In the genomic region with DNA sequence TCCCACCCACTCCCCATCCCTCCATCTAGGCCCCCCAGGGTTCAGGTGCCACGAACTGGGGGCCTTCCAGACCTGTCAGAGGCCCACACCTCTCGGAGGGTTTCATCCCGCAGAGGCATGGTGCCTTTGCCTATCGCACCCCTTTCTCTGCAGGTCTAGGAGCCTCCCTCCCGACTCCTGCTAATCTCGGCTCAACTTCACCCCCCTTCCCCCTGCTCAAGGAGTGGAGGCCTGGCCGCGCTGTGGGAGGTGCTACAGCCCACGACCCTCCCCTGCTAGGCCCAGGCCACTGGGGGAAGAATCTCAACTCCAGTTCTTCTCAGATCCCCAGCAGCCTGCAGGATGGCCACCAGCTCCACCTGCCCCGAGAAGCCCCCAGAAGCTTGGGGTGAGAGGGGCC, we compare ENCODE assay signal across 19 cellular contexts. TPM values are rescaled to one million over a fixed set of nuclear protein-coding genes. Genes with fewer than 3 reads are reported as not detected.
DNase-seq lines count a peak whose midpoint lies in the region; ATAC-seq, FAIRE-seq and TF ChIP-seq lines count a peak whose summit lies in the region.
"Had no signal": no experiment of that assay in that cellular context is flagged by ENCODE, and none has a peak within 500 bp of the region (broad histone marks: within the 10 kb centered on the region; RNA-seq: fewer than 3 reads in every experiment).

A gene (minus strand): TSS at position 157 of the 400 bp plus-strand sequence. CDS start 38 bp downstream, at position 119.

- H3K79me2 ChIP-seq in H1 (ENCODE audit: control insufficient read depth in 1 of 2, insufficient read depth in 2 of 2, low read length in 2 of 2) = no peaks in the 10 kb centered on the region
- no peaks in the 10 kb centered on the region for H3K79me2 ChIP-seq in HepG2 (ENCODE audit: insufficient read depth, low read length)

- H3K27ac Mint-ChIP-seq in natural killer cell treated with Interleukin-12 subunit alpha and Interleukin-12 subunit beta and Interleukin-15 and Interleukin-18, amount 100 ng/mL, for 72 hours = no peak within 1 kb of the TSS
- H3K27ac Mint-ChIP-seq in natural killer cell (no peak within 1 kb of the TSS), nephron (no peak within 1 kb of the TSS), osteocyte (ENCODE audit: unreplicated experiment) (no peak within 1 kb of the TSS)
- no peak within 1 kb of the TSS for H3K27ac Mint-ChIP-seq in stimulated activated memory B cell treated with anti-CD40 and anti-IgM and Interleukin-4, amounts not matched to agents 10 μg/mL and 1 μg/mL and 100 μg/mL, for 72 hours
- H3K27ac Mint-ChIP-seq: CD14-positive monocyte had no signal

- no peak within 1 kb of the TSS for H4K5ac ChIP-seq in H1 (ENCODE audit: insufficient read length, low read depth, low read length)

- H4K91ac ChIP-seq in H1 (replicated peaks; ENCODE audit: insufficient read length, low read length) = no peak within 1 kb of the TSS

- peak; percentile 10 for DNase-seq in natural killer cell treated with Interleukin-12 subunit alpha and Interleukin-12 subunit beta and Interleukin-15 and Interleukin-18, amount 100 ng/mL, for 72 hours (ENCODE audit: low spot score)
- DNase-seq in natural killer cell (no peak), H1 (ENCODE audit: low read depth in 1 of 2, low spot score in 2 of 2) (no peak), HepG2 (ENCODE audit: low spot score) (no peak), osteocyte (ENCODE audit: extremely low spot score, unreplicated experiment) (no peak)
- DNase-seq: activated CD4-positive, alpha-beta T cell treated with anti-CD3 and anti-CD28 coated beads, Interleukin-2, amount 50 U/mL, for 1 hour; activated naive CD4-positive, alpha-beta T cell; amygdala; effector memory CD8-positive, alpha-beta T cell; heart right ventricle; NCI-H1436 treated with DMSO at 0.1 percent for 48 hours; NK-92 treated with Interleukin-12 subunit alpha and Interleukin-12 subunit beta, amount 100 ng/mL, for 24 hours; pancreas; stimulated activated CD4-positive, alpha-beta T cell treated with anti-CD3 and anti-CD28 coated beads, Interleukin-4, amount 100 ng/mL, for 24 hours had no signal

- no peaks in the 10 kb centered on the region for H3K9me3 Mint-ChIP-seq in natural killer cell treated with Interleukin-12 subunit alpha and Interleukin-12 subunit beta and Interleukin-15 and Interleukin-18, amount 100 ng/mL, for 72 hours
- H3K9me3 Mint-ChIP-seq in natural killer cell = no peaks in the 10 kb centered on the region
- H3K9me3 Mint-ChIP-seq in nephron = no peaks in the 10 kb centered on the region
- no peaks in the 10 kb centered on the region for H3K9me3 Mint-ChIP-seq in stimulated activated memory B cell treated with anti-CD40 and anti-IgM and Interleukin-4, amounts not matched to agents 10 μg/mL and 1 μg/mL and 100 μg/mL, for 72 hours
- no peaks in the 10 kb centered on the region for H3K9me3 Mint-ChIP-seq in osteocyte (ENCODE audit: unreplicated experiment)
- H3K9me3 Mint-ChIP-seq: effector memory CD8-positive, alpha-beta T cell had no signal

- H3K4me2 ChIP-seq in H1 (ENCODE audit: insufficient read depth in 1 of 2, low read depth in 2 of 2, low read length in 2 of 2) (peak within 1 kb of the TSS; percentile 81 to 88), HepG2 (ENCODE audit: low read depth, low read length) (no peak within 1 kb of the TSS)
- H3K4me2 ChIP-seq: A549 had no signal

- H3K23ac ChIP-seq in H1 (ENCODE audit: insufficient read length) = no peak within 1 kb of the TSS

- H2BK120ac ChIP-seq in H1 (replicated peaks; ENCODE audit: low read depth, low read length) = no peak within 1 kb of the TSS

- peak within 1 kb of the TSS; percentile 71; the same call in 1 of the 2 replicates for H3K18ac ChIP-seq in H1 (ENCODE audit: extremely low read depth, low read length)

- no peak within 1 kb of the TSS for H3K27ac ChIP-seq in H1 (ENCODE audit: low read depth, low read length)
- H3K27ac ChIP-seq in HepG2 (ENCODE audit: extremely low read length, insufficient read depth, low read length) = no peak within 1 kb of the TSS
- H3K27ac ChIP-seq: A549, heart right ventricle, pancreas had no signal

- no peak for TF ChIP-seq RAD21 in H1 (IDR thresholded peaks at IDR 0.05 in 1 of 2, conservative IDR thresholded peaks at IDR 0.05 in 1 of 2; ENCODE audit: low read depth in 2 of 2, low read length in 2 of 2)
- no peak for TF ChIP-seq RAD21 in HepG2 (CRISPR knock-in tag; IDR thresholded peaks at IDR 0.05)

- H3K9ac ChIP-seq in H1 (replicated peaks in 1 of 4; ENCODE audit: extremely low read depth in 1 of 4, low read depth in 3 of 4, low read length in 3 of 4) = no peak within 1 kb of the TSS; a peak in 1 of 7 replicates
- no peak within 1 kb of the TSS for H3K9ac ChIP-seq in HepG2 (ENCODE audit: insufficient read depth, low read depth, low read length)

- H3K79me1 ChIP-seq in H1 (ENCODE audit: low read depth, low read length) = no peaks in the 10 kb centered on the region

- FAIRE-seq in H1 (lab: Jason Lieb, UNC) (no peak), HepG2 (lab: Jason Lieb, UNC) (no peak)
- FAIRE-seq: A549, pancreas had no signal

- no peak within 1 kb of the TSS; the same call in 1 of the 2 replicates for H2BK15ac ChIP-seq in H1 (ENCODE audit: low read length)

- H4K20me1 ChIP-seq in H1 (replicated peaks in 1 of 2; ENCODE audit: control insufficient read depth in 1 of 2, insufficient read depth in 2 of 2, low read length in 2 of 2) = no peaks in the 10 kb centered on the region
- H4K20me1 ChIP-seq in HepG2 (ENCODE audit: insufficient read depth, low read length) = no peaks in the 10 kb centered on the region

- no peak within 1 kb of the TSS for H3K14ac ChIP-seq in H1 (ENCODE audit: insufficient read length)

- H3K27me3 ChIP-seq in H1 (replicated peaks in 1 of 4; ENCODE audit: control insufficient read depth in 3 of 4, extremely low read depth in 1 of 4, insufficient read depth in 3 of 4, low read length in 3 of 4) (peaks cover 0 to 17% (median 6%) of the 10 kb centered on the region in 4 experiments; a peak in 5 of 7 replicates), HepG2 (ENCODE audit: control insufficient read depth in 1 of 2, insufficient read depth in 2 of 2, low read length in 2 of 2) (peaks cover 2 to 55% of the 10 kb centered on the region in 2 experiments; a peak in 4 of 5 replicates)
- H3K27me3 ChIP-seq: pancreas had no signal

- no peak within 1 kb of the TSS for H2AK5ac ChIP-seq in H1 (ENCODE audit: low read depth, low read length)

- H3K9me3 ChIP-seq in H1 (ENCODE audit: insufficient read depth in 2 of 2, low read depth in 1 of 2, low read length in 1 of 2) (no peaks in the 10 kb centered on the region), HepG2 (ENCODE audit: low read length) (no peaks in the 10 kb centered on the region)
- H3K9me3 ChIP-seq: A549, heart right ventricle, pancreas had no signal

- CTCF ChIA-PET in H1 (lab: Charles Lee; ENCODE audit: partially characterized antibody) = interaction anchor here (0.7 to 1.7 kb wide), 3 partner anchors 11 to 56 kb away, joined by 3 to 6 read pairs (median 3); no protein-coding TSS in a partner anchor
- CTCF ChIA-PET in HepG2 (lab: Yijun Ruan, JAX; ENCODE audit: low intra/inter-chr PET ratio, low total read pairs) = no interaction called here

- TF ChIP-seq EP300 in H1 (IDR thresholded peaks at IDR 0.05; ENCODE audit: borderline replicate concordance in 1 of 2, low read depth in 2 of 2, low read length in 2 of 2) = no peak
- TF ChIP-seq EP300 in HepG2 (IDR thresholded peaks at IDR 0.05; ENCODE audit: low read depth in 2 of 2, low read length in 2 of 2) = no peak
- no peak for TF ChIP-seq EP300 in HepG2 (CRISPR knock-in tag; IDR thresholded peaks at IDR 0.05; ENCODE audit: borderline replicate concordance)

- in situ Hi-C loops in HepG2 (cut with HindIII; ENCODE audit: extremely low pct_ligation_motif_present, low pct_unique_long_range_greater_than_20kb) = no loop called here

- no peaks in the 10 kb centered on the region for H3K36me3 Mint-ChIP-seq in natural killer cell treated with Interleukin-12 subunit alpha and Interleukin-12 subunit beta and Interleukin-15 and Interleukin-18, amount 100 ng/mL, for 72 hours
- H3K36me3 Mint-ChIP-seq in natural killer cell = no peaks in the 10 kb centered on the region
- H3K36me3 Mint-ChIP-seq in nephron (ENCODE audit: low read depth) = no peaks in the 10 kb centered on the region
- no peaks in the 10 kb centered on the region for H3K36me3 Mint-ChIP-seq in stimulated activated memory B cell treated with anti-CD40 and anti-IgM and Interleukin-4, amounts not matched to agents 10 μg/mL and 1 μg/mL and 100 μg/mL, for 72 hours
- H3K36me3 Mint-ChIP-seq in osteocyte (ENCODE audit: unreplicated experiment) = no peaks in the 10 kb centered on the region
- H3K36me3 Mint-ChIP-seq: CD14-positive monocyte had no signal

- no peak for TF ChIP-seq CTCF in natural killer cell (IDR thresholded peaks at IDR 0.05)
- no peak for TF ChIP-seq CTCF in H1 (IDR thresholded peaks at IDR 0.05; ENCODE audit: control extremely low read depth in 1 of 3, insufficient read depth in 1 of 3, low read depth in 1 of 3, low read length in 3 of 3)
- no peak for TF ChIP-seq CTCF in nephron (IDR thresholded peaks at IDR 0.05; ENCODE audit: unreplicated experiment in 3 of 3)
- no peak for TF ChIP-seq CTCF in HepG2 (CRISPR knock-in tag; IDR thresholded peaks at IDR 0.05)
- TF ChIP-seq CTCF in osteocyte (IDR thresholded peaks at IDR 0.05) = no peak

- peaks cover 8 to 21% of the 10 kb centered on the region in 2 donors for H3K27me3 Mint-ChIP-seq in natural killer cell treated with Interleukin-12 subunit alpha and Interleukin-12 subunit beta and Interleukin-15 and Interleukin-18, amount 100 ng/mL, for 72 hours
- H3K27me3 Mint-ChIP-seq in natural killer cell (ENCODE audit: low read depth in 2 of 2) (peaks cover 8 to 30% of the 10 kb centered on the region in 2 donors), nephron (ENCODE audit: low read depth) (peaks cover 20% of the 10 kb centered on the region), osteocyte (ENCODE audit: unreplicated experiment) (no peaks in the 10 kb centered on the region)
- peaks cover 61% of the 10 kb centered on the region for H3K27me3 Mint-ChIP-seq in stimulated activated memory B cell treated with anti-CD40 and anti-IgM and Interleukin-4, amounts not matched to agents 10 μg/mL and 1 μg/mL and 100 μg/mL, for 72 hours

- no peak within 1 kb of the TSS for H2BK12ac ChIP-seq in H1 (ENCODE audit: low read depth, low read length)

- no peak within 1 kb of the TSS for H3K4ac ChIP-seq in H1 (replicated peaks; ENCODE audit: insufficient read length, low read depth, low read length)

- H3K4me1 Mint-ChIP-seq in natural killer cell treated with Interleukin-12 subunit alpha and Interleukin-12 subunit beta and Interleukin-15 and Interleukin-18, amount 100 ng/mL, for 72 hours (ENCODE audit: low read depth in 2 of 2) = peaks cover 0 to 2% of the 10 kb centered on the region in 2 donors
- peaks cover 0 to 18% of the 10 kb centered on the region in 2 donors for H3K4me1 Mint-ChIP-seq in natural killer cell
- peaks cover 13% of the 10 kb centered on the region for H3K4me1 Mint-ChIP-seq in nephron
- peaks cover 21% of the 10 kb centered on the region for H3K4me1 Mint-ChIP-seq in stimulated activated memory B cell treated with anti-CD40 and anti-IgM and Interleukin-4, amounts not matched to agents 10 μg/mL and 1 μg/mL and 100 μg/mL, for 72 hours
- no peaks in the 10 kb centered on the region for H3K4me1 Mint-ChIP-seq in osteocyte (ENCODE audit: unreplicated experiment)
- H3K4me1 Mint-ChIP-seq: CD14-positive monocyte had no signal

- 53% methylated on average over 9 of the region's 10 CpGs; no CpG with 5 or more reads in 1 of the 2 experiments for WGBS in H1 (ENCODE audit: extremely low coverage in 1 of 2, insufficient coverage in 1 of 2, insufficient read length in 1 of 2, insufficient replicate concordance in 2 of 2, low coverage in 1 of 2, low lambda C conversion rate in 2 of 2, missing lambda C conversion rate in 1 of 2), 2 experiments
- 40% methylated on average over 10 of the region's 10 CpGs for WGBS in HepG2 (ENCODE audit: low lambda C conversion rate)

- ATAC-seq in natural killer cell treated with Interleukin-12 subunit alpha and Interleukin-12 subunit beta and Interleukin-15 and Interleukin-18, amount 100 ng/mL, for 72 hours = no peak
- ATAC-seq in natural killer cell (no peak), HepG2 (no peak), GM21717 (IDR thresholded peaks at IDR 0.05; ENCODE audit: unreplicated experiment) (no peak)
- ATAC-seq in stimulated activated memory B cell treated with anti-CD40 and anti-IgM and Interleukin-4, amounts not matched to agents 10 μg/mL and 1 μg/mL and 100 μg/mL, for 72 hours = no peak
- ATAC-seq: A549; effector memory CD8-positive, alpha-beta T cell; pancreas had no signal

- no peaks in the 10 kb centered on the region for H3K36me3 ChIP-seq in H1 (ENCODE audit: control insufficient read depth in 2 of 4, insufficient read depth in 4 of 4, low read length in 3 of 4)
- no peaks in the 10 kb centered on the region for H3K36me3 ChIP-seq in HepG2 (replicated peaks in 1 of 2; ENCODE audit: control insufficient read depth in 1 of 2, insufficient read depth in 2 of 2, low read length in 2 of 2)
- H3K36me3 ChIP-seq: heart right ventricle, pancreas had no signal

- H3K4me3 Mint-ChIP-seq in natural killer cell treated with Interleukin-12 subunit alpha and Interleukin-12 subunit beta and Interleukin-15 and Interleukin-18, amount 100 ng/mL, for 72 hours = no peak within 1 kb of the TSS
- H3K4me3 Mint-ChIP-seq in natural killer cell (no peak within 1 kb of the TSS), nephron (peak within 1 kb of the TSS; percentile 68 to 77 (median 73)), osteocyte (ENCODE audit: unreplicated experiment) (no peak within 1 kb of the TSS)
- H3K4me3 Mint-ChIP-seq in stimulated activated memory B cell treated with anti-CD40 and anti-IgM and Interleukin-4, amounts not matched to agents 10 μg/mL and 1 μg/mL and 100 μg/mL, for 72 hours = no peak within 1 kb of the TSS

- peak within 1 kb of the TSS; percentile 30 to 67 (median 41) for H3K4me3 ChIP-seq in H1 (ENCODE audit: extremely low read depth in 1 of 4, insufficient read depth in 2 of 4, low read depth in 3 of 4, low read length in 4 of 4)
- H3K4me3 ChIP-seq in HepG2 (replicated peaks in 1 of 3; ENCODE audit: insufficient read depth in 1 of 3, low read depth in 2 of 3, low read length in 3 of 3) = no peak within 1 kb of the TSS
- H3K4me3 ChIP-seq: A549, pancreas had no signal

- no peaks in the 10 kb centered on the region; the same call in 1 of the 2 replicates for H3K23me2 ChIP-seq in H1 (ENCODE audit: low read depth, low read length)

- peak within 1 kb of the TSS; percentile 82 for H4K8ac ChIP-seq in H1 (ENCODE audit: extremely low read depth, insufficient read depth, low read length)

- intact Hi-C loops in natural killer cell (cut with micrococcal nuclease) = no loop called here
- intact Hi-C loops in HepG2 (cut with micrococcal nuclease; ENCODE audit: unreplicated experiment) = no loop called here

- no peak within 1 kb of the TSS for H2BK20ac ChIP-seq in H1 (ENCODE audit: low read length)

- H3K4me1 ChIP-seq in H1 (replicated peaks in 1 of 4; ENCODE audit: control insufficient read depth in 3 of 4, insufficient read depth in 4 of 4, low read length in 3 of 4) = peaks cover 3 to 27% (median 17%) of the 10 kb centered on the region in 4 experiments
- H3K4me1 ChIP-seq in HepG2 (ENCODE audit: insufficient read depth, low read length) = no peaks in the 10 kb centered on the region
- H3K4me1 ChIP-seq: A549, pancreas had no signal

- TF ChIP-seq POLR2A in H1 (IDR thresholded peaks at IDR 0.05; ENCODE audit: control extremely low read depth in 1 of 2, low read depth in 2 of 2, low read length in 2 of 2) = no peak
- no peak for TF ChIP-seq POLR2A in HepG2 (IDR thresholded peaks at IDR 0.05; ENCODE audit: insufficient read depth in 1 of 2, low read depth in 2 of 2, low read length in 2 of 2)

- POLR2A ChIA-PET in H1 (lab: Charles Lee; ENCODE audit: partially characterized antibody) (interaction anchor here (1.0 kb wide), 1 partner anchor 39 kb away, joined by 3 read pairs; no protein-coding TSS in a partner anchor), HepG2 (lab: Yijun Ruan, JAX) (no interaction called here)

- BruUV-seq in HepG2 (replicated peaks; lab: Mats Ljungman, UMichigan) = no TSS peak

- H2BK5ac ChIP-seq in H1 (ENCODE audit: low read depth, low read length) = no peak within 1 kb of the TSS

- H2AFZ ChIP-seq in H1 (ENCODE audit: low read length) = no peak within 1 kb of the TSS; the same call in 1 of the 2 replicates
- H2AFZ ChIP-seq in HepG2 (ENCODE audit: low read length) = no peak within 1 kb of the TSS

- peak within 1 kb of the TSS; percentile 6 for H3K56ac ChIP-seq in H1 (replicated peaks; ENCODE audit: insufficient read length, low read depth, low read length)

RNA-seq across cellular contexts. Expression of the gene that starts here (rescaled TPM):
- not detected for total RNA-seq in natural killer cell treated with Interleukin-12 subunit alpha and Interleukin-12 subunit beta and Interleukin-15 and Interleukin-18, amount 100 ng/mL, for 72 hours
- not detected for total RNA-seq in natural killer cell
- total RNA-seq in H1 (2021; fragmentation: NEBNext Ultra II Directional; extraction: Animal tissue kit (Norgen Biotek cat#: 25700)) = 5.0 and 6.8 TPM in 2 replicates
- 3.2 and 4.4 TPM in 2 replicates for polyA plus RNA-seq in H1 (2011; rRNA removed)
- 4.1 TPM for polyA plus RNA-seq in H1 (2011; cell fraction: cytosol; rRNA removed)
- 5.5 TPM for polyA plus RNA-seq in H1 (2011; cell fraction: nucleus; rRNA removed)
- polyA plus RNA-seq in H1 (2012, experiment 1 of 2) = 4.6 to 5.8 TPM (median 5.4 TPM) in 4 replicates
- polyA plus RNA-seq in H1 (2012, experiment 2 of 2) = 8.5 TPM
- 4.2 TPM for polyA plus RNA-seq in H1 (2013, experiment 1 of 2)
- 4.4 TPM for polyA plus RNA-seq in H1 (2013, experiment 2 of 2)
- polyA minus RNA-seq in H1 (2011; rRNA and poly(A)+ RNA removed) = 0.32 and 2.4 TPM in 2 replicates
- 1.9 TPM for polyA minus RNA-seq in H1 (2011; cell fraction: cytosol; rRNA and poly(A)+ RNA removed)
- polyA minus RNA-seq in H1 (2011; cell fraction: nucleus; rRNA and poly(A)+ RNA removed) = 4.6 TPM
- not detected in 2 replicates for total RNA-seq in HepG2 (2016; rRNA removed; fragmentation: Illumina TruSeq; extraction: Trizol)
- 0.35 TPM in 1 of 2 replicates, not detected in the other for total RNA-seq in HepG2 (2016; cell fraction: cytosol; rRNA removed; fragmentation: Illumina TruSeq; extraction: Trizol; ENCODE audit: low read depth)
- total RNA-seq in HepG2 (2016; cell fraction: insoluble cytoplasmic fraction; rRNA removed; fragmentation: Illumina TruSeq; extraction: Trizol) = not detected in 2 replicates
- not detected in 2 replicates for total RNA-seq in HepG2 (2016; cell fraction: membrane; rRNA removed; fragmentation: Illumina TruSeq; extraction: Trizol)
- total RNA-seq in HepG2 (2016; cell fraction: nucleus; rRNA removed; fragmentation: Illumina TruSeq; extraction: Trizol) = not detected in 2 replicates
- polyA plus RNA-seq in HepG2 (2011; rRNA removed) = not detected in 2 replicates
- not detected in 2 replicates for polyA plus RNA-seq in HepG2 (2011; cell fraction: cytosol; rRNA removed)
- not detected in 2 replicates for polyA plus RNA-seq in HepG2 (2011; cell fraction: nucleus; rRNA removed)
- not detected in 2 replicates for polyA plus RNA-seq in HepG2 (2012)
- polyA plus RNA-seq in HepG2 (2016; cell fraction: cytosol; fragmentation: Illumina TruSeq; extraction: Trizol; ENCODE audit: low read depth) = not detected in 2 replicates
- not detected in 2 replicates for polyA plus RNA-seq in HepG2 (2016; cell fraction: insoluble cytoplasmic fraction; fragmentation: Illumina TruSeq; extraction: Trizol; ENCODE audit: low read depth)
- not detected in 2 replicates for polyA plus RNA-seq in HepG2 (2016; cell fraction: membrane; fragmentation: Illumina TruSeq; extraction: Trizol; ENCODE audit: low read depth)
- polyA plus RNA-seq in HepG2 (2016; cell fraction: nucleus; fragmentation: Illumina TruSeq; extraction: Trizol; ENCODE audit: insufficient read depth, low read depth) = not detected in 2 replicates
- polyA minus RNA-seq in HepG2 (2011; rRNA and poly(A)+ RNA removed; ENCODE audit: low replicate concordance) = not detected in 2 replicates
- polyA minus RNA-seq in HepG2 (2011; cell fraction: cytosol; rRNA and poly(A)+ RNA removed) = not detected in 2 replicates
- not detected in 2 replicates for polyA minus RNA-seq in HepG2 (2011; cell fraction: nucleus; rRNA and poly(A)+ RNA removed)
- not detected in 2 replicates for total RNA-seq in osteocyte
- total RNA-seq: heart right ventricle, pancreas had no signal
- polyA plus RNA-seq: A549, CD14-positive monocyte had no signal

Comparison
In these comparisons a context has a peak if more than half of its experiments do, and no peak if none do; other contexts are left out.
1. Peak in DNase-seq in natural killer cell treated with Interleukin-12 subunit alpha and Interleukin-12 subunit beta and Interleukin-15 and Interleukin-18, amount 100 ng/mL, for 72 hours; RNA of the gene not detected or under 1 TPM.
2. H3K4me3 Mint-ChIP-seq: peak in nephron (3 of 3); none in natural killer cell treated with Interleukin-12 subunit alpha and Interleukin-12 subunit beta and Interleukin-15 and Interleukin-18, amount 100 ng/mL, for 72 hours (single experiment), natural killer cell (single experiment), stimulated activated memory B cell treated with anti-CD40 and anti-IgM and Interleukin-4, amounts not matched to agents 10 μg/mL and 1 μg/mL and 100 μg/mL, for 72 hours (single experiment) and osteocyte (single experiment).
3. H3K4me3 ChIP-seq: peak in H1 (4 of 4); none in HepG2 (0 of 3).